Comparison of ENCODE assay signal across 9 cellular contexts in the genomic region with DNA sequence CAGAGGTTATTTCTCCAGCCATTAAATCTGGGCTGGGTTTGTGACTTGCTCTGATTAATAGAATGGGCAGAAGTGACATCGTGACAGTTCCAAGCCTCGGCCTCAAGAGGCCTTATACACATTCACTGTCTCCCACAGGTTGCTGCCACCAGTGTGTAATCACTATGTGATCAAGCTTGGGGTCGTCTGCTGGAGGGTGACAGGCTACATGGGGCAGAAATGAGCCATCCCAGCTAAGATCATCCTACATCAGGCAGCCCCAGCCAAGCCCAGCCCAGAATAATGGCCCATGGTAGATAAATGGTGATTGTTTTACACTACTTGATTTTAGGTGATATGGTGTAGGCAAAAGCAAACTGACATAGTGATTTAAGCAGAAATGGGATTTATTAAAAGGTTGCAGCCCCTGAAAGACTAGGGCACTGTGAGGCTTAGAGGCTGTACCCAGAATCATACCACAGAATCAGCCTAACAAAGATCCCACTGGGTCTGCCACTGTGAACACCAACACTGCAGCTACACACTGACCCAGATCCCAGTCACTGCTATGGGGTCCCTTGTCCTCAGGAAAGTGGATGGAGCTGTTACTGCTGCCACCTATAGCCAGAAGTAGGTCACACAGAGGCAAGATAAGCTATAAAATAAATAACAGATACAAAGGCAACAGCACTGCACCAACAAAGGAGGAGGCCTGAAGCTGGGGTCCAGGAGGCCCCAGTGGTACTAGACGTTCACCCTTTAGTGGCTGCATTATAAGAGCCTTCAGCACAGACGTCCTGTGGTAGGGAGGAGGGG.
A peak's percentile ranks its signal among the peaks of the same experiment; 100 is the strongest.
DNase-seq lines count a peak whose midpoint lies in the region; ATAC-seq and TF ChIP-seq lines count a peak whose summit lies in the region.
"Had no signal": no experiment of that assay in that cellular context is flagged by ENCODE, and none has a peak within 500 bp of the region (broad histone marks: within the 10 kb centered on the region; RNA-seq: fewer than 3 reads in every experiment).

No MANE protein-coding gene starts in this region.

- TF ChIP-seq CTCF in BE2C (IDR thresholded peaks at IDR 0.05; ENCODE audit: low read depth, low read length), result 0 out of 2 replicates have a peak, but pooled peaks have one; percentile 17
- TF ChIP-seq CTCF in dorsolateral prefrontal cortex (IDR thresholded peaks at IDR 0.05 in 54 of 56, conservative IDR thresholded peaks at IDR 0.05 in 2 of 56; ENCODE audit: low read depth in 1 of 56, partially characterized antibody in 56 of 56), result peak in 16 of 56 donors; percentile 13 to 40 (median 27)

- intact Hi-C loops in dorsolateral prefrontal cortex (cut with DNase I), result no loop called here

- H3K27ac ChIP-seq in dorsolateral prefrontal cortex, result peak overlapping the region in 13 of 59 donors; percentile 2 to 66 (median 27)

- ATAC-seq in GM18498 (IDR thresholded peaks at IDR 0.05; ENCODE audit: unreplicated experiment) (peak; percentile 33), GM21423 (IDR thresholded peaks at IDR 0.05; ENCODE audit: unreplicated experiment) (no peak)

- no peaks in the 10 kb centered on the region for H3K4me1 ChIP-seq in BE2C

- no peaks in the 10 kb centered on the region for H3K9me3 ChIP-seq in BE2C

- H3K4me3 ChIP-seq in BE2C (ENCODE audit: low read depth, low read length) (no peak overlapping the region), dorsolateral prefrontal cortex (no peak overlapping the region)

- DNase-seq in BE2C (no peak), OCI-M1 (lab: John Stamatoyannopoulos, UW) (peak; percentile 37), globus pallidus (ENCODE audit: low spot score) (peak; percentile 25), DMS79 (lab: John Stamatoyannopoulos, UW) (no peak), dorsolateral prefrontal cortex (no peak)
- no peak for DNase-seq in activated CD4-positive, CD25-positive, alpha-beta regulatory T cell (lab: John Stamatoyannopoulos, UW)
- DNase-seq: nephron progenitor cell had no signal

- no peaks in the 10 kb centered on the region for H3K27me3 ChIP-seq in BE2C
- H3K27me3 ChIP-seq in dorsolateral prefrontal cortex, result no peaks in the 10 kb centered on the region

- H3K36me3 ChIP-seq in BE2C, result no peaks in the 10 kb centered on the region

Comparison
In these comparisons a context has a peak if more than half of its experiments do, and no peak if none do; other contexts are left out.
1. DNase-seq: peak in OCI-M1 (single experiment) and globus pallidus (single experiment); none in BE2C (single experiment), activated CD4-positive, CD25-positive, alpha-beta regulatory T cell (0 of 4), DMS79 (single experiment) and dorsolateral prefrontal cortex (0 of 10).